ENCODE assay signal across 10 cellular contexts in the genomic region with DNA sequence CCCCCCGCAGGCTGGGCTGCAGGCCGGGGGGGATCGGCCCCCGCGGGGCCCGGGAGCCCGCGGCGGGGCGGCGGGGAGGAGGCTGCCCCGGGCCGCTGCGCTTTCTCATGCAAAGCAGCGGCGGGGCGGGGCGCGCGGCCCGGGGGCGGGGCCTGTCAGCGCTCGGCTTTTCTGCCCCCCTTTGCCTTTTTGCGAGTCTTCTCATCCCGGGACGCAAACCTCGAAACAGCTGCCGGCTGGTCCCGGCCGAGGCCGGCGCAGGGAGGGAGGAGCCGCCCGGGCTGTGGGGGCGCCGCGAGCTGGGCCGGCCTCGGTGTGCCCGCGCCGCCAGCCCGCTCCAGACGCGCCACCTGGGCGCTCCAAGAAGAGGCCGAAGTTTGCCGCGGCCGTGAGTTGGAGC. TPM values are rescaled to one million over a fixed set of nuclear protein-coding genes. Genes with fewer than 3 reads are reported as not detected.
DNase-seq lines count a peak whose midpoint lies in the region; ATAC-seq, FAIRE-seq and TF ChIP-seq lines count a peak whose summit lies in the region.
"Had no signal": no experiment of that assay in that cellular context is flagged by ENCODE, and none has a peak within 500 bp of the region (broad histone marks: within the 10 kb centered on the region; RNA-seq: fewer than 3 reads in every experiment).

FZD10 (plus strand) TSS at position 198 of the 400 bp plus-strand sequence. CDS start 479 bp downstream, outside the sequence.

- H3K36me3 ChIP-seq in Caco-2 (ENCODE audit: control insufficient read depth, insufficient read depth, low read length) (no peaks in the 10 kb centered on the region), small intestine (ENCODE audit: control insufficient read depth in 2 of 2, insufficient read depth in 2 of 2, low read length in 2 of 2) (no peaks in the 10 kb centered on the region)

- intact Hi-C loops in Caco-2 (cut with micrococcal nuclease; ENCODE audit: unreplicated experiment): no loop called here
- intact Hi-C loops in Right ventricle myocardium superior (cut with DNase I): no loop called here
- intact Hi-C loops in posterior vena cava (cut with DNase I): no loop called here

- H3K4me1 ChIP-seq in Caco-2 (peaks cover 6% of the 10 kb centered on the region), small intestine (ENCODE audit: control insufficient read depth in 2 of 2, insufficient read depth in 1 of 2, low read depth in 1 of 2, low read length in 1 of 2) (no peaks in the 10 kb centered on the region)

- H3K27ac ChIP-seq in small intestine (ENCODE audit: low read depth in 1 of 2, low read length in 1 of 2): no peak within 1 kb of the TSS

- H3K4me3 ChIP-seq in Caco-2 (ENCODE audit: low read depth, low read length) (peak within 1 kb of the TSS; percentile 24), small intestine (ENCODE audit: low read depth in 1 of 2, low read length in 2 of 2) (peak within 1 kb of the TSS in 1 of 2 donors; percentile 18)

- WGBS in small intestine, 3 donors: 2 to 12% (median 2%) methylated on average over 14 to 51 of the region's 51 CpGs

- no peak for TF ChIP-seq CTCF in Caco-2 (IDR thresholded peaks at IDR 0.05; ENCODE audit: insufficient read depth in 1 of 2, low read depth in 1 of 2, low read length in 1 of 2, severe bottlenecking in 1 of 2, unreplicated experiment in 1 of 2)

- H3K27me3 Mint-ChIP-seq in Caco-2 (ENCODE audit: insufficient read depth, unreplicated experiment) (peaks cover 16% of the 10 kb centered on the region), T-cell (peaks cover 34 to 42% of the 10 kb centered on the region in 2 donors)

- no peak for FAIRE-seq in small intestine (lab: Jason Lieb, UNC)
- FAIRE-seq: colon had no signal

- H3K4me1 Mint-ChIP-seq in Caco-2 (ENCODE audit: low read depth, unreplicated experiment) (no peaks in the 10 kb centered on the region), T-cell (peaks cover 0 to 4% (median 4%) of the 10 kb centered on the region in 3 donors)

- DNase-seq in Caco-2 (peak in 1 of 2 experiments; percentile 40), T-cell (peak in 1 of 34 experiments; percentile 6), Right ventricle myocardium superior (no peak), posterior vena cava (ENCODE audit: low spot score) (peak; percentile 72), GOT3 (lab: John Stamatoyannopoulos, UW) (no peak), SKM-1 treated with dmso at 0.1 percent for 144 hours (lab: John Stamatoyannopoulos, UW; ENCODE audit: unreplicated experiment) (no peak), small intestine (no peak)

- H3K9me3 ChIP-seq in Caco-2 (no peaks in the 10 kb centered on the region), small intestine (ENCODE audit: control insufficient read depth, low read depth) (no peaks in the 10 kb centered on the region)

- H3K9me3 Mint-ChIP-seq in Caco-2 (ENCODE audit: unreplicated experiment) (no peaks in the 10 kb centered on the region), T-cell (no peaks in the 10 kb centered on the region)

- H3K4me3 Mint-ChIP-seq in Caco-2 (ENCODE audit: unreplicated experiment) (peak within 1 kb of the TSS; percentile 67), T-cell (peak within 1 kb of the TSS; percentile 39 to 60 (median 59))

- no peaks in the 10 kb centered on the region for H3K36me3 Mint-ChIP-seq in Caco-2 (ENCODE audit: insufficient read depth, unreplicated experiment)
- H3K36me3 Mint-ChIP-seq in T-cell: no peaks in the 10 kb centered on the region

- no peak within 1 kb of the TSS for H3K27ac Mint-ChIP-seq in Caco-2 (ENCODE audit: unreplicated experiment)
- H3K27ac Mint-ChIP-seq in T-cell: no peak within 1 kb of the TSS

- CTCF ChIA-PET in Caco-2 (lab: Charles Lee) (no interaction called here), T-cell (lab: Charles Lee) (no interaction called here)

- peak in 1 of 4 experiments; percentile 17 for ATAC-seq in T-cell (replicated peaks in 1 of 4)
- ATAC-seq in Right ventricle myocardium superior (ENCODE audit: poor library complexity): peak; percentile 39
- ATAC-seq in HG02840 (IDR thresholded peaks at IDR 0.05; ENCODE audit: low FRiP score, unreplicated experiment): no peak

- no peaks in the 10 kb centered on the region; the same call in 1 of the 2 replicates for H3K27me3 ChIP-seq in Caco-2 (replicated peaks; ENCODE audit: control insufficient read depth, insufficient read depth, low read length)
- peaks cover 23% of the 10 kb centered on the region in 2 donors for H3K27me3 ChIP-seq in small intestine (ENCODE audit: control insufficient read depth in 2 of 2, insufficient read depth in 2 of 2, low read length in 2 of 2)

- POLR2A ChIA-PET in Caco-2 (lab: Charles Lee) (no interaction called here), T-cell (lab: Charles Lee) (no interaction called here)

- BruUV-seq in Caco-2 (replicated peaks; lab: Mats Ljungman, UMichigan): no TSS peak

RNA-seq across cellular contexts. Expression of gene FZD10, which starts in this region (rescaled TPM):
- total RNA-seq in Caco-2 (2022) (0.09 TPM in 2 replicates), T-cell (not detected), Right ventricle myocardium superior (not detected), posterior vena cava (1 to 10 TPM in 1 of 2 donors, under 1 TPM in 1; 0.51 to 1.1 TPM)
- polyA plus RNA-seq in small intestine: 1 to 10 TPM in 1 of 3 donors, not detected in 2; 1.6 TPM
- total RNA-seq: M059J had no signal

Comparison
In these comparisons a context has a peak if more than half of its experiments do, and no peak if none do; other contexts are left out.
1. Peak in ATAC-seq in Right ventricle myocardium superior; RNA of the gene not detected or under 1 TPM.